ENCODE assay signal across 1 cellular context in genomic region chr16:70694088-70694487, GRCh38.
TF ChIP-seq lines count a peak whose summit lies in the region.

No MANE protein-coding gene starts in this region.

TF ChIP-seq in HepG2, 621 proteins besides CTCF, POLR2A, EP300 and RAD21 (continued from another document):
- TF ChIP-seq THRA (CRISPR knock-in tag; IDR thresholded peaks at IDR 0.05; ENCODE audit: borderline replicate concordance), result peak; percentile 24; the same call in 1 of the 2 replicates
